Comparison of ENCODE assay signal across 19 cellular contexts in genomic region chr2:121345887-121346286, GRCh38.
DNase-seq lines count a peak whose midpoint lies in the region; ATAC-seq and TF ChIP-seq lines count a peak whose summit lies in the region.
"Had no signal": no experiment of that assay in that cellular context is flagged by ENCODE, and none has a peak within 500 bp of the region (broad histone marks: within the 10 kb centered on the region; RNA-seq: fewer than 3 reads in every experiment).

No MANE protein-coding gene starts in this region.

- POLR2A ChIA-PET in RWPE1 (lab: Yijun Ruan, JAX; ENCODE audit: low non-redundant PET): no interaction called here
- POLR2A ChIA-PET in A673 (lab: Charles Lee; ENCODE audit: low non-redundant PET): no interaction called here

- DNase-seq in Right ventricle myocardium inferior (ENCODE audit: missing footprints) (no peak), left cardiac atrium (no peak), RWPE1 (ENCODE audit: low spot score) (no peak), fibroblast of peridontal ligament (ENCODE audit: extremely low read depth) (peak; percentile 32), upper lobe of left lung (no peak), A673 (ENCODE audit: low spot score) (no peak)
- DNase-seq in stimulated activated effector memory CD8-positive, alpha-beta T cell treated with anti-CD3 and anti-CD28 coated beads, Interleukin-12 subunit alpha, Interleukin-12 subunit beta, amount 100 ng/mL, for 72 hours (ENCODE audit: low spot score in 2 of 2): no peak
- DNase-seq: BE2C; CD8-positive, alpha-beta T cell; DMS79 treated with DMSO at 0.1 percent for 48 hours; Karpas-422; MM.1S; NCI-H1105 treated with DMSO at 0.1 percent for 48 hours; NCI-H187 treated with DMSO at 0.1 percent for 48 hours; NCI-H510A treated with DMSO at 0.1 percent for 48 hours; OCI-M1 had no signal

- intact Hi-C loops in Right ventricle myocardium inferior (cut with DNase I) (no loop called here), left cardiac atrium (cut with DNase I) (no loop called here), A673 (cut with micrococcal nuclease; ENCODE audit: unreplicated experiment) (no loop called here)

- no peak overlapping the region for H3K4me3 ChIP-seq in upper lobe of left lung
- H3K4me3 ChIP-seq in A673 (ENCODE audit: low read depth, low read length, poor library complexity, severe bottlenecking): no peak overlapping the region
- H3K4me3 ChIP-seq: A549, GM23338 had no signal

- ATAC-seq in Right ventricle myocardium inferior (peak; percentile 30), left cardiac atrium (no peak), GM21515 (IDR thresholded peaks at IDR 0.05; ENCODE audit: unreplicated experiment) (no peak), upper lobe of left lung (ENCODE audit: low FRiP score in 2 of 2) (no peak)
- ATAC-seq in stimulated activated effector memory CD8-positive, alpha-beta T cell treated with anti-CD3 and anti-CD28 coated beads, Interleukin-12 subunit alpha, Interleukin-12 subunit beta, amount 100 ng/mL, for 72 hours: no peak
- ATAC-seq: CD8-positive, alpha-beta T cell; GM23338 had no signal

- WGBS in upper lobe of left lung, 2 donors: 83 to 84% methylated on average over 3 of the region's 3 CpGs

- peak overlapping the region; percentile 26 for H3K27ac Mint-ChIP-seq in stimulated activated effector memory CD8-positive, alpha-beta T cell treated with anti-CD3 and anti-CD28 coated beads, Interleukin-12 subunit alpha, Interleukin-12 subunit beta, amount 100 ng/mL, for 72 hours
- H3K27ac Mint-ChIP-seq: CD8-positive, alpha-beta T cell; GM23338 had no signal

- TF ChIP-seq CTCF in RWPE1 (conservative IDR thresholded peaks at IDR 0.05; ENCODE audit: low read depth) (no peak), upper lobe of left lung (IDR thresholded peaks at IDR 0.05) (no peak), A673 (conservative IDR thresholded peaks at IDR 0.05; ENCODE audit: low read depth, low read length) (no peak)

- TF ChIP-seq EP300 in upper lobe of left lung (IDR thresholded peaks at IDR 0.05): no peak

- no peaks in the 10 kb centered on the region for H3K4me1 ChIP-seq in upper lobe of left lung
- H3K4me1 ChIP-seq in A673 (ENCODE audit: insufficient read depth, low read length, poor library complexity, severe bottlenecking): no peaks in the 10 kb centered on the region
- H3K4me1 ChIP-seq: A549, BE2C had no signal

- H3K36me3 Mint-ChIP-seq in stimulated activated effector memory CD8-positive, alpha-beta T cell treated with anti-CD3 and anti-CD28 coated beads, Interleukin-12 subunit alpha, Interleukin-12 subunit beta, amount 100 ng/mL, for 72 hours: peaks cover 100% of the 10 kb centered on the region

- H3K9me3 Mint-ChIP-seq in stimulated activated effector memory CD8-positive, alpha-beta T cell treated with anti-CD3 and anti-CD28 coated beads, Interleukin-12 subunit alpha, Interleukin-12 subunit beta, amount 100 ng/mL, for 72 hours: no peaks in the 10 kb centered on the region
- H3K9me3 Mint-ChIP-seq: CD8-positive, alpha-beta T cell; GM23338 had no signal

- CTCF ChIA-PET in RWPE1 (lab: Yijun Ruan, JAX) (interaction anchor here (0.5 kb wide), 1 partner anchor 402 kb away, joined by 4 read pairs; no protein-coding TSS in a partner anchor), A673 (lab: Charles Lee) (no interaction called here)

- H3K27me3 ChIP-seq in upper lobe of left lung (no peaks in the 10 kb centered on the region), A673 (replicated peaks; ENCODE audit: insufficient read depth, low read depth, low read length, poor library complexity) (no peaks in the 10 kb centered on the region)
- H3K27me3 ChIP-seq: BE2C had no signal

- no peak overlapping the region for H3K4me3 Mint-ChIP-seq in stimulated activated effector memory CD8-positive, alpha-beta T cell treated with anti-CD3 and anti-CD28 coated beads, Interleukin-12 subunit alpha, Interleukin-12 subunit beta, amount 100 ng/mL, for 72 hours
- H3K4me3 Mint-ChIP-seq: CD8-positive, alpha-beta T cell; GM23338 had no signal

- H3K36me3 ChIP-seq in upper lobe of left lung: peaks cover 23 to 88% (median 67%) of the 10 kb centered on the region in 4 donors
- peaks cover 39% of the 10 kb centered on the region for H3K36me3 ChIP-seq in A673 (ENCODE audit: insufficient read depth, low read length, poor library complexity, severe bottlenecking)
- H3K36me3 ChIP-seq: BE2C had no signal

- TF ChIP-seq POLR2A in upper lobe of left lung (IDR thresholded peaks at IDR 0.05): no peak

- peak overlapping the region; percentile 55 for H3K27ac ChIP-seq in RWPE1
- no peak overlapping the region for H3K27ac ChIP-seq in upper lobe of left lung
- H3K27ac ChIP-seq in A673 (ENCODE audit: low read depth, low read length, poor library complexity, severe bottlenecking): no peak overlapping the region
- H3K27ac ChIP-seq: A549 had no signal

- H3K9me3 ChIP-seq in upper lobe of left lung: no peaks in the 10 kb centered on the region
- no peaks in the 10 kb centered on the region for H3K9me3 ChIP-seq in A673 (ENCODE audit: low read depth, low read length, poor library complexity, severe bottlenecking)
- H3K9me3 ChIP-seq: A549, BE2C had no signal

- H3K4me1 Mint-ChIP-seq in stimulated activated effector memory CD8-positive, alpha-beta T cell treated with anti-CD3 and anti-CD28 coated beads, Interleukin-12 subunit alpha, Interleukin-12 subunit beta, amount 100 ng/mL, for 72 hours: no peaks in the 10 kb centered on the region
- H3K4me1 Mint-ChIP-seq: GM23338 had no signal

- BruUV-seq in A673 (replicated peaks; lab: Mats Ljungman, UMichigan): no TSS peak
